Comparison of ENCODE assay signal across 18 cellular contexts in genomic region chr5:142056831-142057696, GRCh38. TPM values are rescaled to one million over a fixed set of nuclear protein-coding genes. Genes with fewer than 3 reads are reported as not detected.
DNase-seq lines count a peak whose midpoint lies in the region; ATAC-seq and TF ChIP-seq lines count a peak whose summit lies in the region.
"Had no signal": no experiment of that assay in that cellular context is flagged by ENCODE, and none has a peak within 500 bp of the region (broad histone marks: within the 10 kb centered on the region; RNA-seq: fewer than 3 reads in every experiment).

No MANE protein-coding gene starts in this region.

- H3K27me3 ChIP-seq in layer of hippocampus (ENCODE audit: control insufficient read depth, insufficient read depth, low read length): no peaks in the 10 kb centered on the region
- H3K27me3 ChIP-seq: BLaER1, body of pancreas had no signal

- DNase-seq in M059J (ENCODE audit: low read depth) (peak; percentile 20), astrocyte of the cerebellum (ENCODE audit: low read depth) (peak; percentile 63), D341Med (ENCODE audit: low spot score) (no peak), OCI-M1 (lab: John Stamatoyannopoulos, UW) (no peak)
- DNase-seq: activated CD4-positive, alpha-beta T cell treated with anti-CD3 and anti-CD28 coated beads, Interleukin-2, amount 50 U/mL, for 1 hour; activated naive CD4-positive, alpha-beta T cell treated with Interleukin-2 at 50 U/mL for 16 hours; DMS53; foreskin fibroblast; NCI-H1436 treated with DMSO at 0.1 percent for 48 hours; NCI-H774; stimulated activated CD4-positive, alpha-beta T cell treated with anti-CD3 and anti-CD28 coated beads, Interleukin-2, amount 100 ng/mL, for 24 hours; stimulated activated naive CD8-positive, alpha-beta T cell treated with anti-CD3 and anti-CD28 coated beads, Interleukin-15, amount 100 ng/mL, for 72 hours had no signal

- H3K27ac ChIP-seq in layer of hippocampus (ENCODE audit: low read depth, low read length) (peak overlapping the region; percentile 55), temporal lobe (ENCODE audit: low read depth, low read length) (peak overlapping the region; percentile 85)
- H3K27ac ChIP-seq: BLaER1, body of pancreas had no signal

- TF ChIP-seq CTCF in astrocyte of the cerebellum (IDR thresholded peaks at IDR 0.05; ENCODE audit: low read depth, low read length, missing control alignments): no peak

- ATAC-seq in HG03432 (IDR thresholded peaks at IDR 0.05; ENCODE audit: unreplicated experiment): no peak
- ATAC-seq: body of pancreas; Panc1; stimulated activated naive CD8-positive, alpha-beta T cell treated with anti-CD3 and anti-CD28 coated beads, Interleukin-15, amount 100 ng/mL, for 72 hours had no signal

- H3K4me3 ChIP-seq in astrocyte of the cerebellum (ENCODE audit: low read depth, low read length): no peak overlapping the region
- H3K4me3 ChIP-seq: BLaER1, body of pancreas had no signal

- in situ Hi-C loops in astrocyte of the cerebellum (cut with HindIII; ENCODE audit: low sequenced_read_pairs): no loop called here

RNA-seq across cellular contexts. Expression of gene GNPDA1, which starts 44.2 kb away (rescaled TPM):
- 85.5 and 151 TPM in 2 replicates for total RNA-seq in M059J (2014; rRNA removed; shearing (Covaris generic))
- 16.0 TPM for total RNA-seq in temporal lobe

RNA-seq across cellular contexts. Expression of gene NDFIP1, which starts 51.5 kb away (rescaled TPM):
- 54.8 and 83.9 TPM in 2 replicates for total RNA-seq in M059J (2014; rRNA removed; shearing (Covaris generic))
- total RNA-seq in temporal lobe: 174 TPM

Comparison
In these comparisons a context has a peak if more than half of its experiments do, and no peak if none do; other contexts are left out.
1. DNase-seq: peak in M059J (single experiment) and astrocyte of the cerebellum (single experiment); none in D341Med (single experiment) and OCI-M1 (single experiment).